1 cellular context compared by ENCODE assay signal in the genomic region with DNA sequence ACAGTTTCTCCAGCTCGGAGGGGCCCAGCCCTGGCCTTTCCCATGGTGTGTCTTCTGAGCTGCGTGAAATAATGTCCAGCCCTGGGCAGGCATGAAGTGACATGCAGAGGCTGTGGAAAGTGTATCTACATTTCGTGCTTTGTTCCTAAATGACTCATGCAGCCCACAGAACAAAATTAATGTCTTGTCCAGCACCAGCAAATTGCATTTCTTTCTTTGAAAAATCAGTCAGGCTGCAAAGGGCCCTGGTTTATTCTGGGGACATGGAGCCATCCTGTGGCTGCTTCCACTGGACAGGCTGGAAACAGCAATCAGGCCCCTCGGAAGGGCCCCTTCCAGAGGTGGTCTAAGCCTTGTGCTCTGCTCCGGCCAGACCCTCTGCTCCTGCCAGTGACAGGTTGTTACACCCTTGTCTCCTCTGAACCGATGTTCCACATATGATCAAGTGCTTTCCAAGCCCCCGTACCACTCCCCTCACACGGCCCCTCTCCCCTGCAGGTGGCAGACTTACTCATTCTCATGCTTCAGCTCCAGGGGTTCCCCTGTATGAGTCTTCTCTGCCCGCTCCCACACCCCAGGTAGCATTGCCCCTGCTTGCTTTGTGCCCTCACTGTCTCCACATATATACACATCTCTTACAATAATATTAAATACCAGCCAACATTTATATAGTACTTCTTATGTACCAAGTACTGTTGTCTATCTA.
A peak's percentile ranks its signal among the peaks of the same experiment; 100 is the strongest.
TF ChIP-seq lines count a peak whose summit lies in the region.

No MANE protein-coding gene starts in this region.

TF ChIP-seq in GM12878, 131 proteins besides CTCF, POLR2A, EP300 and RAD21 (continues in another document):
- TF ChIP-seq DPF2 (IDR thresholded peaks at IDR 0.05) (peak; percentile 69; the same call in 1 of the 2 replicates), EZH2 (IDR thresholded peaks at IDR 0.05; ENCODE audit: borderline replicate concordance, control insufficient read depth, low read depth, low read length) (no peak), NFYA (IDR thresholded peaks at IDR 0.05; ENCODE audit: borderline replicate concordance, low read depth, low read length) (no peak), HSF1 (IDR thresholded peaks at IDR 0.05; ENCODE audit: low read depth, low read length) (no peak), ESRRA (IDR thresholded peaks at IDR 0.05; ENCODE audit: low read length) (no peak), MTA3 (IDR thresholded peaks at IDR 0.05; ENCODE audit: borderline replicate concordance, low read length) (no peak; the same call in 1 of the 2 replicates), SP1 (IDR thresholded peaks at IDR 0.05; ENCODE audit: low read depth, low read length) (peak; percentile 17), TARDBP (IDR thresholded peaks at IDR 0.05; ENCODE audit: borderline replicate concordance) (peak; percentile 26; the same call in 1 of the 2 replicates), CEBPB (IDR thresholded peaks at IDR 0.05; ENCODE audit: borderline replicate concordance in 1 of 2, low read depth in 2 of 2, low read length in 2 of 2) (no peak), EED (IDR thresholded peaks at IDR 0.05; ENCODE audit: low read depth) (peak; percentile 59), PAX8 (IDR thresholded peaks at IDR 0.05) (no peak), GABPA (IDR thresholded peaks at IDR 0.05; ENCODE audit: low read depth) (no peak), MTA2 (IDR thresholded peaks at IDR 0.05; ENCODE audit: low read depth) (peak; percentile 60), WRNIP1 (IDR thresholded peaks at IDR 0.05; ENCODE audit: borderline replicate concordance, low read depth, low read length) (no peak), ZZZ3 (IDR thresholded peaks at IDR 0.05; ENCODE audit: control insufficient read depth, insufficient read length, low read depth) (no peak), TBL1XR1 (IDR thresholded peaks at IDR 0.05; ENCODE audit: low read depth, low read length) (no peak), PBX3 (IDR thresholded peaks at IDR 0.05; ENCODE audit: insufficient replicate concordance, low read depth, low read length) (no peak), NKRF (conservative IDR thresholded peaks at IDR 0.05) (no peak), ZNF24 (IDR thresholded peaks at IDR 0.05) (no peak), TCF7 (IDR thresholded peaks at IDR 0.05; ENCODE audit: borderline replicate concordance) (no peak), PAX5 (IDR thresholded peaks at IDR 0.05; ENCODE audit: borderline replicate concordance, low read depth, low read length) (peak; percentile 83; the same call in 1 of the 2 replicates), CHD4 (IDR thresholded peaks at IDR 0.05) (no peak)
- TF ChIP-seq, protein P1, sequence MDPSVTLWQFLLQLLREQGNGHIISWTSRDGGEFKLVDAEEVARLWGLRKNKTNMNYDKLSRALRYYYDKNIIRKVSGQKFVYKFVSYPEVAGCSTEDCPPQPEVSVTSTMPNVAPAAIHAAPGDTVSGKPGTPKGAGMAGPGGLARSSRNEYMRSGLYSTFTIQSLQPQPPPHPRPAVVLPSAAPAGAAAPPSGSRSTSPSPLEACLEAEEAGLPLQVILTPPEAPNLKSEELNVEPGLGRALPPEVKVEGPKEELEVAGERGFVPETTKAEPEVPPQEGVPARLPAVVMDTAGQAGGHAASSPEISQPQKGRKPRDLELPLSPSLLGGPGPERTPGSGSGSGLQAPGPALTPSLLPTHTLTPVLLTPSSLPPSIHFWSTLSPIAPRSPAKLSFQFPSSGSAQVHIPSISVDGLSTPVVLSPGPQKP (IDR thresholded peaks at IDR 0.05; ENCODE audit: low read depth, low read length), result no peak
- TF ChIP-seq, protein P2, sequence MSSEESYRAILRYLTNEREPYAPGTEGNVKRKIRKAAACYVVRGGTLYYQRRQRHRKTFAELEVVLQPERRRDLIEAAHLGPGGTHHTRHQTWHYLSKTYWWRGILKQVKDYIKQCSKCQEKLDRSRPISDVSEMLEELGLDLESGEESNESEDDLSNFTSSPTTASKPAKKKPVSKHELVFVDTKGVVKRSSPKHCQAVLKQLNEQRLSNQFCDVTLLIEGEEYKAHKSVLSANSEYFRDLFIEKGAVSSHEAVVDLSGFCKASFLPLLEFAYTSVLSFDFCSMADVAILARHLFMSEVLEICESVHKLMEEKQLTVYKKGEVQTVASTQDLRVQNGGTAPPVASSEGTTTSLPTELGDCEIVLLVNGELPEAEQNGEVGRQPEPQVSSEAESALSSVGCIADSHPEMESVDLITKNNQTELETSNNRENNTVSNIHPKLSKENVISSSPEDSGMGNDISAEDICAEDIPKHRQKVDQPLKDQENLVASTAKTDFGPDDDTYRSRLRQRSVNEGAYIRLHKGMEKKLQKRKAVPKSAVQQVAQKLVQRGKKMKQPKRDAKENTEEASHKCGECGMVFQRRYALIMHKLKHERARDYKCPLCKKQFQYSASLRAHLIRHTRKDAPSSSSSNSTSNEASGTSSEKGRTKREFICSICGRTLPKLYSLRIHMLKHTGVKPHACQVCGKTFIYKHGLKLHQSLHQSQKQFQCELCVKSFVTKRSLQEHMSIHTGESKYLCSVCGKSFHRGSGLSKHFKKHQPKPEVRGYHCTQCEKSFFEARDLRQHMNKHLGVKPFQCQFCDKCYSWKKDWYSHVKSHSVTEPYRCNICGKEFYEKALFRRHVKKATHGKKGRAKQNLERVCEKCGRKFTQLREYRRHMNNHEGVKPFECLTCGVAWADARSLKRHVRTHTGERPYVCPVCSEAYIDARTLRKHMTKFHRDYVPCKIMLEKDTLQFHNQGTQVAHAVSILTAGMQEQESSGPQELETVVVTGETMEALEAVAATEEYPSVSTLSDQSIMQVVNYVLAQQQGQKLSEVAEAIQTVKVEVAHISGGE (CRISPR knock-in tag; IDR thresholded peaks at IDR 0.05), result no peak
- TF ChIP-seq, protein P3, sequence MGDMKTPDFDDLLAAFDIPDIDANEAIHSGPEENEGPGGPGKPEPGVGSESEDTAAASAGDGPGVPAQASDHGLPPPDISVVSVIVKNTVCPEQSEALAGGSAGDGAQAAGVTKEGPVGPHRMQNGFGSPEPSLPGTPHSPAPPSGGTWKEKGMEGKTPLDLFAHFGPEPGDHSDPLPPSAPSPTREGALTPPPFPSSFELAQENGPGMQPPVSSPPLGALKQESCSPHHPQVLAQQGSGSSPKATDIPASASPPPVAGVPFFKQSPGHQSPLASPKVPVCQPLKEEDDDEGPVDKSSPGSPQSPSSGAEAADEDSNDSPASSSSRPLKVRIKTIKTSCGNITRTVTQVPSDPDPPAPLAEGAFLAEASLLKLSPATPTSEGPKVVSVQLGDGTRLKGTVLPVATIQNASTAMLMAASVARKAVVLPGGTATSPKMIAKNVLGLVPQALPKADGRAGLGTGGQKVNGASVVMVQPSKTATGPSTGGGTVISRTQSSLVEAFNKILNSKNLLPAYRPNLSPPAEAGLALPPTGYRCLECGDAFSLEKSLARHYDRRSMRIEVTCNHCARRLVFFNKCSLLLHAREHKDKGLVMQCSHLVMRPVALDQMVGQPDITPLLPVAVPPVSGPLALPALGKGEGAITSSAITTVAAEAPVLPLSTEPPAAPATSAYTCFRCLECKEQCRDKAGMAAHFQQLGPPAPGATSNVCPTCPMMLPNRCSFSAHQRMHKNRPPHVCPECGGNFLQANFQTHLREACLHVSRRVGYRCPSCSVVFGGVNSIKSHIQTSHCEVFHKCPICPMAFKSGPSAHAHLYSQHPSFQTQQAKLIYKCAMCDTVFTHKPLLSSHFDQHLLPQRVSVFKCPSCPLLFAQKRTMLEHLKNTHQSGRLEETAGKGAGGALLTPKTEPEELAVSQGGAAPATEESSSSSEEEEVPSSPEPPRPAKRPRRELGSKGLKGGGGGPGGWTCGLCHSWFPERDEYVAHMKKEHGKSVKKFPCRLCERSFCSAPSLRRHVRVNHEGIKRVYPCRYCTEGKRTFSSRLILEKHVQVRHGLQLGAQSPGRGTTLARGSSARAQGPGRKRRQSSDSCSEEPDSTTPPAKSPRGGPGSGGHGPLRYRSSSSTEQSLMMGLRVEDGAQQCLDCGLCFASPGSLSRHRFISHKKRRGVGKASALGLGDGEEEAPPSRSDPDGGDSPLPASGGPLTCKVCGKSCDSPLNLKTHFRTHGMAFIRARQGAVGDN (IDR thresholded peaks at IDR 0.05), result no peak
- TF ChIP-seq, protein P4, sequence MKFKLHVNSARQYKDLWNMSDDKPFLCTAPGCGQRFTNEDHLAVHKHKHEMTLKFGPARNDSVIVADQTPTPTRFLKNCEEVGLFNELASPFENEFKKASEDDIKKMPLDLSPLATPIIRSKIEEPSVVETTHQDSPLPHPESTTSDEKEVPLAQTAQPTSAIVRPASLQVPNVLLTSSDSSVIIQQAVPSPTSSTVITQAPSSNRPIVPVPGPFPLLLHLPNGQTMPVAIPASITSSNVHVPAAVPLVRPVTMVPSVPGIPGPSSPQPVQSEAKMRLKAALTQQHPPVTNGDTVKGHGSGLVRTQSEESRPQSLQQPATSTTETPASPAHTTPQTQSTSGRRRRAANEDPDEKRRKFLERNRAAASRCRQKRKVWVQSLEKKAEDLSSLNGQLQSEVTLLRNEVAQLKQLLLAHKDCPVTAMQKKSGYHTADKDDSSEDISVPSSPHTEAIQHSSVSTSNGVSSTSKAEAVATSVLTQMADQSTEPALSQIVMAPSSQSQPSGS (IDR thresholded peaks at IDR 0.05; ENCODE audit: low read length), result no peak
- TF ChIP-seq, protein P5, sequence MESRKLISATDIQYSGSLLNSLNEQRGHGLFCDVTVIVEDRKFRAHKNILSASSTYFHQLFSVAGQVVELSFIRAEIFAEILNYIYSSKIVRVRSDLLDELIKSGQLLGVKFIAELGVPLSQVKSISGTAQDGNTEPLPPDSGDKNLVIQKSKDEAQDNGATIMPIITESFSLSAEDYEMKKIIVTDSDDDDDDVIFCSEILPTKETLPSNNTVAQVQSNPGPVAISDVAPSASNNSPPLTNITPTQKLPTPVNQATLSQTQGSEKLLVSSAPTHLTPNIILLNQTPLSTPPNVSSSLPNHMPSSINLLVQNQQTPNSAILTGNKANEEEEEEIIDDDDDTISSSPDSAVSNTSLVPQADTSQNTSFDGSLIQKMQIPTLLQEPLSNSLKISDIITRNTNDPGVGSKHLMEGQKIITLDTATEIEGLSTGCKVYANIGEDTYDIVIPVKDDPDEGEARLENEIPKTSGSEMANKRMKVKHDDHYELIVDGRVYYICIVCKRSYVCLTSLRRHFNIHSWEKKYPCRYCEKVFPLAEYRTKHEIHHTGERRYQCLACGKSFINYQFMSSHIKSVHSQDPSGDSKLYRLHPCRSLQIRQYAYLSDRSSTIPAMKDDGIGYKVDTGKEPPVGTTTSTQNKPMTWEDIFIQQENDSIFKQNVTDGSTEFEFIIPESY (IDR thresholded peaks at IDR 0.05), result no peak
- TF ChIP-seq, protein P6, sequence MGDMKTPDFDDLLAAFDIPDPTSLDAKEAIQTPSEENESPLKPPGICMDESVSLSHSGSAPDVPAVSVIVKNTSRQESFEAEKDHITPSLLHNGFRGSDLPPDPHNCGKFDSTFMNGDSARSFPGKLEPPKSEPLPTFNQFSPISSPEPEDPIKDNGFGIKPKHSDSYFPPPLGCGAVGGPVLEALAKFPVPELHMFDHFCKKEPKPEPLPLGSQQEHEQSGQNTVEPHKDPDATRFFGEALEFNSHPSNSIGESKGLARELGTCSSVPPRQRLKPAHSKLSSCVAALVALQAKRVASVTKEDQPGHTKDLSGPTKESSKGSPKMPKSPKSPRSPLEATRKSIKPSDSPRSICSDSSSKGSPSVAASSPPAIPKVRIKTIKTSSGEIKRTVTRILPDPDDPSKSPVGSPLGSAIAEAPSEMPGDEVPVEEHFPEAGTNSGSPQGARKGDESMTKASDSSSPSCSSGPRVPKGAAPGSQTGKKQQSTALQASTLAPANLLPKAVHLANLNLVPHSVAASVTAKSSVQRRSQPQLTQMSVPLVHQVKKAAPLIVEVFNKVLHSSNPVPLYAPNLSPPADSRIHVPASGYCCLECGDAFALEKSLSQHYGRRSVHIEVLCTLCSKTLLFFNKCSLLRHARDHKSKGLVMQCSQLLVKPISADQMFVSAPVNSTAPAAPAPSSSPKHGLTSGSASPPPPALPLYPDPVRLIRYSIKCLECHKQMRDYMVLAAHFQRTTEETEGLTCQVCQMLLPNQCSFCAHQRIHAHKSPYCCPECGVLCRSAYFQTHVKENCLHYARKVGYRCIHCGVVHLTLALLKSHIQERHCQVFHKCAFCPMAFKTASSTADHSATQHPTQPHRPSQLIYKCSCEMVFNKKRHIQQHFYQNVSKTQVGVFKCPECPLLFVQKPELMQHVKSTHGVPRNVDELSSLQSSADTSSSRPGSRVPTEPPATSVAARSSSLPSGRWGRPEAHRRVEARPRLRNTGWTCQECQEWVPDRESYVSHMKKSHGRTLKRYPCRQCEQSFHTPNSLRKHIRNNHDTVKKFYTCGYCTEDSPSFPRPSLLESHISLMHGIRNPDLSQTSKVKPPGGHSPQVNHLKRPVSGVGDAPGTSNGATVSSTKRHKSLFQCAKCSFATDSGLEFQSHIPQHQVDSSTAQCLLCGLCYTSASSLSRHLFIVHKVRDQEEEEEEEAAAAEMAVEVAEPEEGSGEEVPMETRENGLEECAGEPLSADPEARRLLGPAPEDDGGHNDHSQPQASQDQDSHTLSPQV (IDR thresholded peaks at IDR 0.05), result no peak
